25 cellular contexts compared by ENCODE assay signal in genomic region chr2:135825131-135825854, GRCh38. TPM values are rescaled to one million over a fixed set of nuclear protein-coding genes. Genes with fewer than 3 reads are reported as not detected.
A peak's percentile ranks its signal among the peaks of the same experiment; 100 is the strongest.
DNase-seq lines count a peak whose midpoint lies in the region; ATAC-seq and TF ChIP-seq lines count a peak whose summit lies in the region.
"Had no signal": no experiment of that assay in that cellular context is flagged by ENCODE, and none has a peak within 500 bp of the region (broad histone marks: within the 10 kb centered on the region; RNA-seq: fewer than 3 reads in every experiment).

No MANE protein-coding gene starts in this region.

- H3K9me3 ChIP-seq in upper lobe of right lung = no peaks in the 10 kb centered on the region
- H3K9me3 ChIP-seq: pancreas, SJSA1 had no signal

- POLR2A ChIA-PET in activated CD8-positive, alpha-beta T cell treated with anti-CD3 and anti-CD28 coated beads for 36 hours (lab: Charles Lee) = interaction anchor here (1.3 to 1.4 kb wide), 2 partner anchors 13 to 50 kb away, joined by 3 to 4 read pairs; no protein-coding TSS in a partner anchor
- POLR2A ChIA-PET in activated CD8-positive, alpha-beta T cell treated with anti-CD3 and anti-CD28 coated beads, Interleukin-2, amount 10 ng/mL, durations not matched to agents 7 days and 5 days (lab: Charles Lee) = interaction anchor here (0.9 to 1.9 kb wide), 2 partner anchors 50 to 53 kb away, joined by 3 to 4 read pairs; no protein-coding TSS in a partner anchor

- TF ChIP-seq CTCF in activated CD8-positive, alpha-beta T cell treated with anti-CD3 and anti-CD28 coated beads for 36 hours (IDR thresholded peaks at IDR 0.05) = no peak
- no peak for TF ChIP-seq CTCF in upper lobe of right lung (IDR thresholded peaks at IDR 0.05)

- CTCF ChIA-PET in activated CD8-positive, alpha-beta T cell treated with anti-CD3 and anti-CD28 coated beads for 36 hours (lab: Charles Lee) = interaction anchor here (1.4 to 3.2 kb wide), 2 partner anchors 24 to 28 kb away, joined by 3 to 19 read pairs; no protein-coding TSS in a partner anchor
- CTCF ChIA-PET in activated CD8-positive, alpha-beta T cell treated with anti-CD3 and anti-CD28 coated beads, Interleukin-2, amount 10 ng/mL, durations not matched to agents 7 days and 5 days (lab: Charles Lee) = interaction anchor here (1.5 to 4.6 kb wide), 3 partner anchors 14 to 81 kb away, joined by 3 to 27 read pairs (median 10); no protein-coding TSS in a partner anchor

- H3K36me3 ChIP-seq in upper lobe of right lung = no peaks in the 10 kb centered on the region
- H3K36me3 ChIP-seq: pancreas, SJSA1, WERI-Rb-1 had no signal

- H3K4me1 Mint-ChIP-seq in activated CD8-positive, alpha-beta T cell treated with anti-CD3 and anti-CD28 coated beads for 36 hours (ENCODE audit: low read depth) = peaks cover 29% of the 10 kb centered on the region
- peaks cover 48% of the 10 kb centered on the region for H3K4me1 Mint-ChIP-seq in activated CD8-positive, alpha-beta T cell treated with anti-CD3 and anti-CD28 coated beads, Interleukin-2, amount 10 ng/mL, durations not matched to agents 7 days and 5 days (ENCODE audit: low read depth)

- peaks cover 27% of the 10 kb centered on the region for H3K36me3 Mint-ChIP-seq in activated CD8-positive, alpha-beta T cell treated with anti-CD3 and anti-CD28 coated beads for 36 hours (ENCODE audit: low read depth)
- H3K36me3 Mint-ChIP-seq in activated CD8-positive, alpha-beta T cell treated with anti-CD3 and anti-CD28 coated beads, Interleukin-2, amount 10 ng/mL, durations not matched to agents 7 days and 5 days (ENCODE audit: low read depth) = peaks cover 33% of the 10 kb centered on the region

- peaks cover 15% of the 10 kb centered on the region for H3K9me3 Mint-ChIP-seq in activated CD8-positive, alpha-beta T cell treated with anti-CD3 and anti-CD28 coated beads for 36 hours
- H3K9me3 Mint-ChIP-seq in activated CD8-positive, alpha-beta T cell treated with anti-CD3 and anti-CD28 coated beads, Interleukin-2, amount 10 ng/mL, durations not matched to agents 7 days and 5 days (ENCODE audit: insufficient read depth) = peaks cover 22% of the 10 kb centered on the region

- H3K27me3 ChIP-seq in upper lobe of right lung = no peaks in the 10 kb centered on the region
- H3K27me3 ChIP-seq: pancreas, SJSA1 had no signal

- peak; percentile 29 for ATAC-seq in activated CD8-positive, alpha-beta T cell treated with anti-CD3 and anti-CD28 coated beads for 36 hours
- no peak for ATAC-seq in activated CD8-positive, alpha-beta T cell treated with anti-CD3 and anti-CD28 coated beads, Interleukin-2, amount 10 ng/mL, durations not matched to agents 7 days and 5 days
- ATAC-seq in left lobe of liver (no peak), upper lobe of right lung (peak; percentile 45), HG02588 (IDR thresholded peaks at IDR 0.05; ENCODE audit: unreplicated experiment) (no peak)
- ATAC-seq: pancreas had no signal

- peak overlapping the region; percentile 24 for H3K27ac ChIP-seq in upper lobe of right lung
- H3K27ac ChIP-seq: C4-2B, pancreas, SJSA1, WERI-Rb-1 had no signal

- H3K27ac Mint-ChIP-seq in activated CD8-positive, alpha-beta T cell treated with anti-CD3 and anti-CD28 coated beads for 36 hours = no peak overlapping the region
- H3K27ac Mint-ChIP-seq in activated CD8-positive, alpha-beta T cell treated with anti-CD3 and anti-CD28 coated beads, Interleukin-2, amount 10 ng/mL, durations not matched to agents 7 days and 5 days = no peak overlapping the region

- no peaks in the 10 kb centered on the region for H3K27me3 Mint-ChIP-seq in activated CD8-positive, alpha-beta T cell treated with anti-CD3 and anti-CD28 coated beads for 36 hours
- H3K27me3 Mint-ChIP-seq in activated CD8-positive, alpha-beta T cell treated with anti-CD3 and anti-CD28 coated beads, Interleukin-2, amount 10 ng/mL, durations not matched to agents 7 days and 5 days (ENCODE audit: low read depth) = no peaks in the 10 kb centered on the region

- H3K4me1 ChIP-seq in upper lobe of right lung = no peaks in the 10 kb centered on the region
- H3K4me1 ChIP-seq: pancreas had no signal

- H3K4me3 ChIP-seq in upper lobe of right lung = no peak overlapping the region
- H3K4me3 ChIP-seq: pancreas, SJSA1 had no signal

- intact Hi-C loops in activated CD8-positive, alpha-beta T cell treated with anti-CD3 and anti-CD28 coated beads for 36 hours (cut with micrococcal nuclease) = no loop called here
- intact Hi-C loops in upper lobe of right lung (cut with DNase I) = no loop called here

- H3K4me3 Mint-ChIP-seq in activated CD8-positive, alpha-beta T cell treated with anti-CD3 and anti-CD28 coated beads for 36 hours = no peak overlapping the region
- no peak overlapping the region for H3K4me3 Mint-ChIP-seq in activated CD8-positive, alpha-beta T cell treated with anti-CD3 and anti-CD28 coated beads, Interleukin-2, amount 10 ng/mL, durations not matched to agents 7 days and 5 days

- no peak for DNase-seq in activated CD8-positive, alpha-beta T cell treated with anti-CD3 and anti-CD28 coated beads for 36 hours
- no peak for DNase-seq in activated CD8-positive, alpha-beta T cell treated with anti-CD3 and anti-CD28 coated beads, Interleukin-2, amount 10 ng/mL, durations not matched to agents 7 days and 5 days
- DNase-seq in NCI-H510A (lab: John Stamatoyannopoulos, UW) (peak; percentile 48), left lobe of liver (ENCODE audit: low spot score) (peak; percentile 27), upper lobe of right lung (no peak), NCI-H524 (lab: John Stamatoyannopoulos, UW) (no peak)
- no peak for DNase-seq in effector CD4-positive, alpha-beta T cell
- DNase-seq: activated CD4-positive, alpha-beta T cell treated with anti-CD3 and anti-CD28 coated beads, Interleukin-2, amount 50 U/mL, for 4 hours; activated naive CD4-positive, alpha-beta T cell treated with Interleukin-2 at 50 U/mL for 16 hours; anterior cingulate cortex; caudate nucleus; foreskin fibroblast; HCEC 1CT; NCI-H1436 treated with DMSO at 0.1 percent for 48 hours; OCI-M1; right cardiac atrium; T-helper 2 cell; WERI-Rb-1 had no signal

RNA-seq across cellular contexts. Expression of gene LCT, which starts 11.7 kb away (rescaled TPM):
- total RNA-seq in activated CD8-positive, alpha-beta T cell treated with anti-CD3 and anti-CD28 coated beads for 36 hours = under 1 TPM; 0.11 to 0.29 TPM
- total RNA-seq in activated CD8-positive, alpha-beta T cell treated with anti-CD3 and anti-CD28 coated beads, Interleukin-2, amount 10 ng/mL, durations not matched to agents 7 days and 5 days = under 1 TPM; 0.18 to 0.34 TPM
- total RNA-seq in left lobe of liver = not detected
- total RNA-seq in upper lobe of right lung = not detected
- total RNA-seq: dermis blood vessel endothelial cell, lung microvascular endothelial cell, M059J, right cardiac atrium, SJSA1 had no signal

RNA-seq across cellular contexts. Expression of gene MCM6, which starts 51.0 kb away (rescaled TPM):
- total RNA-seq in activated CD8-positive, alpha-beta T cell treated with anti-CD3 and anti-CD28 coated beads for 36 hours = 100 to 1,000 TPM; 229 to 234 TPM
- total RNA-seq in activated CD8-positive, alpha-beta T cell treated with anti-CD3 and anti-CD28 coated beads, Interleukin-2, amount 10 ng/mL, durations not matched to agents 7 days and 5 days = 100 to 1,000 TPM; 144 to 145 TPM
- 1.9 TPM for total RNA-seq in left lobe of liver
- 8.2 TPM for total RNA-seq in upper lobe of right lung

Comparison
In these comparisons a context has a peak if more than half of its experiments do, and no peak if none do; other contexts are left out.
1. ATAC-seq: peak in activated CD8-positive, alpha-beta T cell treated with anti-CD3 and anti-CD28 coated beads for 36 hours (single experiment) and upper lobe of right lung (single experiment); none in activated CD8-positive, alpha-beta T cell treated with anti-CD3 and anti-CD28 coated beads, Interleukin-2, amount 10 ng/mL, durations not matched to agents 7 days and 5 days (single experiment), left lobe of liver (single experiment) and HG02588 (single experiment).
2. DNase-seq: peak in NCI-H510A (single experiment) and left lobe of liver (single experiment); none in activated CD8-positive, alpha-beta T cell treated with anti-CD3 and anti-CD28 coated beads for 36 hours (single experiment), activated CD8-positive, alpha-beta T cell treated with anti-CD3 and anti-CD28 coated beads, Interleukin-2, amount 10 ng/mL, durations not matched to agents 7 days and 5 days (single experiment), upper lobe of right lung (single experiment), NCI-H524 (0 of 2) and effector CD4-positive, alpha-beta T cell (single experiment).
3. RNA of gene MCM6, which starts 51.0 kb away (total RNA-seq): 229 to 234 TPM in activated CD8-positive, alpha-beta T cell treated with anti-CD3 and anti-CD28 coated beads for 36 hours and 144 to 145 TPM in activated CD8-positive, alpha-beta T cell treated with anti-CD3 and anti-CD28 coated beads, Interleukin-2, amount 10 ng/mL, durations not matched to agents 7 days and 5 days; 8.2 TPM in upper lobe of right lung (single experiment) and 1.9 TPM in left lobe of liver (single experiment); every median in the first group is over 10 times any median in the second.